10 cellular contexts compared by ENCODE assay signal in genomic region chr9:136268318-136268717, GRCh38. TPM values are rescaled to one million over a fixed set of nuclear protein-coding genes. Genes with fewer than 3 reads are reported as not detected.
DNase-seq lines count a peak whose midpoint lies in the region; ATAC-seq and TF ChIP-seq lines count a peak whose summit lies in the region.
"Had no signal": no experiment of that assay in that cellular context is flagged by ENCODE, and none has a peak within 500 bp of the region (broad histone marks: within the 10 kb centered on the region; RNA-seq: fewer than 3 reads in every experiment).

No MANE protein-coding gene starts in this region.

- in situ Hi-C loops in brain microvascular endothelial cell (cut with HindIII; ENCODE audit: low pct_ligation_motif_present, low sequenced_read_pairs) = no loop called here

- no peak for ATAC-seq in natural killer cell treated with Interleukin-12 subunit alpha and Interleukin-12 subunit beta and Interleukin-15 and Interleukin-18, amount 100 ng/mL, for 72 hours
- ATAC-seq in HG03135 (IDR thresholded peaks at IDR 0.05; ENCODE audit: unreplicated experiment) = no peak
- ATAC-seq in HG03097 (IDR thresholded peaks at IDR 0.05; ENCODE audit: low FRiP score, unreplicated experiment) = no peak
- no peak for ATAC-seq in GM21360 (IDR thresholded peaks at IDR 0.05; ENCODE audit: unreplicated experiment)

- H3K9me3 Mint-ChIP-seq in T-helper 2 cell treated with Interferon-gamma antibody and Interleukin-4, amounts not matched to agents 5 μg/mL and 100 μg/mL, for 36 hours = no peaks in the 10 kb centered on the region
- no peaks in the 10 kb centered on the region for H3K9me3 Mint-ChIP-seq in natural killer cell treated with Interleukin-12 subunit alpha and Interleukin-12 subunit beta and Interleukin-15 and Interleukin-18, amount 100 ng/mL, for 72 hours

- peak overlapping the region; percentile 69 for H3K4me3 Mint-ChIP-seq in T-helper 2 cell treated with Interferon-gamma antibody and Interleukin-4, amounts not matched to agents 5 μg/mL and 100 μg/mL, for 36 hours
- H3K4me3 Mint-ChIP-seq in natural killer cell treated with Interleukin-12 subunit alpha and Interleukin-12 subunit beta and Interleukin-15 and Interleukin-18, amount 100 ng/mL, for 72 hours = peak overlapping the region; percentile 49

- H3K36me3 Mint-ChIP-seq in T-helper 2 cell treated with Interferon-gamma antibody and Interleukin-4, amounts not matched to agents 5 μg/mL and 100 μg/mL, for 36 hours (ENCODE audit: low read depth) = no peaks in the 10 kb centered on the region
- H3K36me3 Mint-ChIP-seq in natural killer cell treated with Interleukin-12 subunit alpha and Interleukin-12 subunit beta and Interleukin-15 and Interleukin-18, amount 100 ng/mL, for 72 hours = no peaks in the 10 kb centered on the region

- peaks cover 7% of the 10 kb centered on the region for H3K27me3 Mint-ChIP-seq in T-helper 2 cell treated with Interferon-gamma antibody and Interleukin-4, amounts not matched to agents 5 μg/mL and 100 μg/mL, for 36 hours (ENCODE audit: low read depth)
- peaks cover 0 to 3% of the 10 kb centered on the region in 2 donors for H3K27me3 Mint-ChIP-seq in natural killer cell treated with Interleukin-12 subunit alpha and Interleukin-12 subunit beta and Interleukin-15 and Interleukin-18, amount 100 ng/mL, for 72 hours

- peak overlapping the region; percentile 10 for H3K27ac Mint-ChIP-seq in T-helper 2 cell treated with Interferon-gamma antibody and Interleukin-4, amounts not matched to agents 5 μg/mL and 100 μg/mL, for 36 hours
- peak overlapping the region in 1 of 2 donors; percentile 28 for H3K27ac Mint-ChIP-seq in natural killer cell treated with Interleukin-12 subunit alpha and Interleukin-12 subunit beta and Interleukin-15 and Interleukin-18, amount 100 ng/mL, for 72 hours

- no peaks in the 10 kb centered on the region for H3K36me3 ChIP-seq in brain microvascular endothelial cell (replicated peaks)
- H3K36me3 ChIP-seq: heart left ventricle had no signal

- no peak overlapping the region for H3K4me3 ChIP-seq in brain microvascular endothelial cell (ENCODE audit: low read depth, low read length)

- H3K27me3 ChIP-seq in brain microvascular endothelial cell (replicated peaks) = peaks cover 11% of the 10 kb centered on the region

- no peak overlapping the region for H3K27ac ChIP-seq in brain microvascular endothelial cell

- peak; percentile 21 for TF ChIP-seq CTCF in brain microvascular endothelial cell (IDR thresholded peaks at IDR 0.05; ENCODE audit: low read depth, low read length, missing control alignments)

- no peak for DNase-seq in T-helper 2 cell treated with Interferon-gamma antibody and Interleukin-4, amounts not matched to agents 5 μg/mL and 100 μg/mL, for 36 hours (ENCODE audit: low spot score)
- no peak for DNase-seq in T-helper 2 cell
- DNase-seq in HT1080 (ENCODE audit: low read depth) = peak; percentile 24
- DNase-seq in brain microvascular endothelial cell = no peak
- DNase-seq in natural killer cell treated with Interleukin-12 subunit alpha and Interleukin-12 subunit beta and Interleukin-15 and Interleukin-18, amount 100 ng/mL, for 72 hours (ENCODE audit: low spot score) = no peak
- DNase-seq: heart left ventricle had no signal

- peaks cover 9% of the 10 kb centered on the region for H3K4me1 Mint-ChIP-seq in T-helper 2 cell treated with Interferon-gamma antibody and Interleukin-4, amounts not matched to agents 5 μg/mL and 100 μg/mL, for 36 hours (ENCODE audit: low read depth)
- no peaks in the 10 kb centered on the region for H3K4me1 Mint-ChIP-seq in natural killer cell treated with Interleukin-12 subunit alpha and Interleukin-12 subunit beta and Interleukin-15 and Interleukin-18, amount 100 ng/mL, for 72 hours (ENCODE audit: low read depth in 2 of 2)

RNA-seq across cellular contexts. Expression of gene QSOX2, which starts 22.7 kb away (rescaled TPM):
- total RNA-seq in HT1080 (2014; rRNA removed; shearing (Covaris generic)) = 20.1 and 21.7 TPM in 2 replicates
- polyA plus RNA-seq in HT1080 (2015; cell fraction: cytosol; rRNA removed) = 31.6 and 33.4 TPM in 2 replicates
- 86.5 and 87.5 TPM in 2 replicates for polyA plus RNA-seq in HT1080 (2015; cell fraction: nucleus; rRNA removed)
- total RNA-seq in natural killer cell treated with Interleukin-12 subunit alpha and Interleukin-12 subunit beta and Interleukin-15 and Interleukin-18, amount 100 ng/mL, for 72 hours = 10 to 100 TPM; 16.4 to 27.3 TPM

RNA-seq across cellular contexts. Expression of gene CCDC187, which starts 35.6 kb away (rescaled TPM):
- total RNA-seq in HT1080 (2014; rRNA removed; shearing (Covaris generic)) = under 0.01 and 0.02 TPM in 2 replicates
- polyA plus RNA-seq in HT1080 (2015; cell fraction: cytosol; rRNA removed) = not detected in 2 replicates
- 0.07 TPM in 1 of 2 replicates, not detected in the other for polyA plus RNA-seq in HT1080 (2015; cell fraction: nucleus; rRNA removed)
- total RNA-seq in natural killer cell treated with Interleukin-12 subunit alpha and Interleukin-12 subunit beta and Interleukin-15 and Interleukin-18, amount 100 ng/mL, for 72 hours = not detected
- total RNA-seq: activated CD8-positive, alpha-beta memory T cell treated with anti-CD3 and anti-CD28 coated beads for 36 hours had no signal
- polyA plus RNA-seq: heart left ventricle had no signal

RNA-seq across cellular contexts. Expression of gene GPSM1, which starts 59.0 kb away (rescaled TPM):
- total RNA-seq in HT1080 (2014; rRNA removed; shearing (Covaris generic)) = 19.0 and 23.1 TPM in 2 replicates
- 16.1 and 17.0 TPM in 2 replicates for polyA plus RNA-seq in HT1080 (2015; cell fraction: cytosol; rRNA removed)
- 37.1 and 37.5 TPM in 2 replicates for polyA plus RNA-seq in HT1080 (2015; cell fraction: nucleus; rRNA removed)
- 1 to 10 TPM; 1.7 to 2.3 TPM for total RNA-seq in natural killer cell treated with Interleukin-12 subunit alpha and Interleukin-12 subunit beta and Interleukin-15 and Interleukin-18, amount 100 ng/mL, for 72 hours
